In genomic region chr4:30443289-30443688, GRCh38 we compare ENCODE assay signal across 16 cellular contexts.
DNase-seq lines count a peak whose midpoint lies in the region; ATAC-seq and TF ChIP-seq lines count a peak whose summit lies in the region.
"Had no signal": no experiment of that assay in that cellular context is flagged by ENCODE, and none has a peak within 500 bp of the region (broad histone marks: within the 10 kb centered on the region; RNA-seq: fewer than 3 reads in every experiment).

No MANE protein-coding gene starts in this region.

- 32% methylated on average over 2 of the region's 2 CpGs for WGBS in HUES64
- no CpG with 5 or more reads among the region's 2 CpGs for WGBS in iPS DF 6.9 (ENCODE audit: insufficient coverage, insufficient read length)
- 0 to 9% methylated on average over 2 of the region's 2 CpGs for WGBS in GM23248 (ENCODE audit: low coverage in 1 of 2, low lambda C conversion rate in 2 of 2, missing lambda C conversion rate in 2 of 2), 2 experiments

- no peaks in the 10 kb centered on the region for H3K79me2 ChIP-seq in GM23248 (ENCODE audit: insufficient read depth)

- DNase-seq in ecto neural progenitor cell (ENCODE audit: low spot score), result peak; percentile 47
- DNase-seq in iPS DF 6.9 (ENCODE audit: low read depth, low spot score), result peak; percentile 16
- DNase-seq in tibial artery, result no peak
- no peak for DNase-seq in GM23248
- DNase-seq in activated naive CD4-positive, alpha-beta T cell treated with anti-CD3 and anti-CD28 coated beads, Interleukin-2, amount 50 U/mL, for 72 hours (ENCODE audit: low spot score in 2 of 2), result no peak
- DNase-seq in nucleus accumbens (lab: John Stamatoyannopoulos, UW), result no peak
- DNase-seq: AML-193, DMS79, NCI-H1092 treated with DMSO at 0.1 percent for 48 hours, NCI-H1694, NCI-H2107, NCI-H2227 treated with DMSO at 0.1 percent for 48 hours, NCI-H510A treated with DMSO at 0.1 percent for 48 hours had no signal

- H3K4me3 ChIP-seq in HUES64 (ENCODE audit: low read length) (no peak overlapping the region), iPS DF 6.9 (ENCODE audit: low read length) (no peak overlapping the region), tibial artery (no peak overlapping the region), GM23248 (no peak overlapping the region)
- H3K4me3 ChIP-seq: K562 had no signal

- ATAC-seq in activated naive CD4-positive, alpha-beta T cell treated with anti-CD3 and anti-CD28 coated beads, Interleukin-2, amount 50 U/mL, for 72 hours, result no peak
- ATAC-seq: K562 had no signal

- intact Hi-C loops in tibial artery (cut with DNase I; ENCODE audit: low total_unique reads), result no loop called here

- in situ Hi-C loops in GM23248 (cut with MboI), result no loop called here

- no peaks in the 10 kb centered on the region for H3K9me3 ChIP-seq in HUES64 (ENCODE audit: insufficient read depth, low read depth, low read length)
- no peaks in the 10 kb centered on the region for H3K9me3 ChIP-seq in iPS DF 6.9 (ENCODE audit: control insufficient read depth, insufficient read depth, low read length)
- H3K9me3 ChIP-seq in tibial artery, result no peaks in the 10 kb centered on the region
- no peaks in the 10 kb centered on the region for H3K9me3 ChIP-seq in GM23248 (ENCODE audit: low read depth)

- peaks cover 7 to 10% of the 10 kb centered on the region in 2 donors for H3K9me3 Mint-ChIP-seq in activated naive CD4-positive, alpha-beta T cell treated with anti-CD3 and anti-CD28 coated beads, Interleukin-2, amount 50 U/mL, for 72 hours

- no peaks in the 10 kb centered on the region for H3K27me3 ChIP-seq in HUES64 (ENCODE audit: insufficient read depth, low read length)
- H3K27me3 ChIP-seq in iPS DF 6.9 (ENCODE audit: control insufficient read depth, insufficient read depth, low read length), result no peaks in the 10 kb centered on the region
- no peaks in the 10 kb centered on the region for H3K27me3 ChIP-seq in tibial artery
- H3K27me3 ChIP-seq in GM23248 (replicated peaks; ENCODE audit: insufficient read depth), result no peaks in the 10 kb centered on the region

- peaks cover 10% of the 10 kb centered on the region for H3K4me1 ChIP-seq in HUES64 (ENCODE audit: insufficient read depth, low read length)
- 0 out of 2 replicates have a peak, but pooled peaks cover 1% of the 10 kb centered on the region for H3K4me1 ChIP-seq in iPS DF 6.9 (ENCODE audit: control insufficient read depth, insufficient read depth, low read length)
- H3K4me1 ChIP-seq in tibial artery, result no peaks in the 10 kb centered on the region
- no peaks in the 10 kb centered on the region for H3K4me1 ChIP-seq in GM23248 (ENCODE audit: insufficient read depth)

- H3K27ac ChIP-seq in HUES64 (ENCODE audit: low read depth, low read length), result peak overlapping the region; percentile 53
- no peak overlapping the region for H3K27ac ChIP-seq in iPS DF 6.9 (ENCODE audit: low read length)
- no peak overlapping the region for H3K27ac ChIP-seq in tibial artery
- H3K27ac ChIP-seq in GM23248, result no peak overlapping the region
- H3K27ac ChIP-seq: C4-2B had no signal

- H3F3A ChIP-seq in GM23248 (ENCODE audit: insufficient read depth), result no peaks in the 10 kb centered on the region

- H2AFZ ChIP-seq in GM23248, result no peak overlapping the region

- no peaks in the 10 kb centered on the region for H4K20me1 ChIP-seq in GM23248 (ENCODE audit: insufficient read depth)

- no peaks in the 10 kb centered on the region for H3K36me3 Mint-ChIP-seq in activated naive CD4-positive, alpha-beta T cell treated with anti-CD3 and anti-CD28 coated beads, Interleukin-2, amount 50 U/mL, for 72 hours

- H3K9ac ChIP-seq in HUES64 (ENCODE audit: low read depth, low read length), result no peak overlapping the region
- H3K9ac ChIP-seq in GM23248, result no peak overlapping the region

- H3K9me2 ChIP-seq in GM23248 (ENCODE audit: insufficient read depth), result no peaks in the 10 kb centered on the region

- H3K36me3 ChIP-seq in HUES64 (ENCODE audit: insufficient read depth, low read length), result no peaks in the 10 kb centered on the region
- H3K36me3 ChIP-seq in iPS DF 6.9 (ENCODE audit: control insufficient read depth, insufficient read depth, low read length), result no peaks in the 10 kb centered on the region
- H3K36me3 ChIP-seq in tibial artery, result no peaks in the 10 kb centered on the region
- no peaks in the 10 kb centered on the region for H3K36me3 ChIP-seq in GM23248 (ENCODE audit: low read depth)

- no peak for TF ChIP-seq CTCF in tibial artery (IDR thresholded peaks at IDR 0.05)

- no peak overlapping the region for H3K4me2 ChIP-seq in GM23248 (ENCODE audit: unreplicated experiment)

- no peak overlapping the region for H3K27ac Mint-ChIP-seq in activated naive CD4-positive, alpha-beta T cell treated with anti-CD3 and anti-CD28 coated beads, Interleukin-2, amount 50 U/mL, for 72 hours

Comparison
In these comparisons a context has a peak if more than half of its experiments do, and no peak if none do; other contexts are left out.
1. DNase-seq: peak in ecto neural progenitor cell (single experiment) and iPS DF 6.9 (single experiment); none in tibial artery (0 of 2), GM23248 (single experiment), activated naive CD4-positive, alpha-beta T cell treated with anti-CD3 and anti-CD28 coated beads, Interleukin-2, amount 50 U/mL, for 72 hours (0 of 2) and nucleus accumbens (0 of 56).